8 cellular contexts compared by ENCODE assay signal in genomic region chr19:10871711-10872550, GRCh38. TPM values are rescaled to one million over a fixed set of nuclear protein-coding genes. Genes with fewer than 3 reads are reported as not detected.
DNase-seq lines count a peak whose midpoint lies in the region; ATAC-seq lines count a peak whose summit lies in the region.

No MANE protein-coding gene starts in this region.

- peak overlapping the region; percentile 60 for H3K27ac ChIP-seq in subcutaneous abdominal adipose tissue (ENCODE audit: low read depth, low read length)

- intact Hi-C loops in activated CD4-positive, alpha-beta T cell treated with anti-CD3 and anti-CD28 coated beads, Interleukin-2, amount 10 ng/mL, durations not matched to agents 24 days and 14 days (cut with micrococcal nuclease) = loop anchor here (1.0 to 10.0 kb wide), 4 partner anchors 37 to 307 kb away; partner anchors contain the start of genes CDKN2D, KRI1, SMARCA4 and TIMM29

- no peaks in the 10 kb centered on the region for H3K27me3 ChIP-seq in mononuclear cell (ENCODE audit: insufficient read depth, low read length)
- H3K27me3 ChIP-seq in subcutaneous abdominal adipose tissue (ENCODE audit: control insufficient read depth in 5 of 5, insufficient read depth in 4 of 5, low read length in 5 of 5) = no peaks in the 10 kb centered on the region

- no peaks in the 10 kb centered on the region for H3K36me3 ChIP-seq in subcutaneous abdominal adipose tissue (ENCODE audit: control insufficient read depth in 5 of 5, insufficient read depth in 5 of 5, low read length in 5 of 5)

- peak; percentile 15 for ATAC-seq in HG03442 (IDR thresholded peaks at IDR 0.05; ENCODE audit: unreplicated experiment)
- ATAC-seq in effector memory CD8-positive, alpha-beta T cell (replicated peaks) = no peak

- DNase-seq in NCI-H2227 (lab: John Stamatoyannopoulos, UW; ENCODE audit: unreplicated experiment) (peak; percentile 41), NCI-H2227 treated with DMSO at 0.1 percent for 48 hours (lab: John Stamatoyannopoulos, UW) (no peak), NCI-H1694 (lab: John Stamatoyannopoulos, UW) (no peak)
- DNase-seq in activated CD4-positive, alpha-beta T cell treated with anti-CD3 and anti-CD28 coated beads, Interleukin-2, amount 10 ng/mL, durations not matched to agents 24 days and 14 days = peak; percentile 72
- peak; percentile 5 to 31 (median 20) for DNase-seq in effector memory CD8-positive, alpha-beta T cell

- H3K4me1 Mint-ChIP-seq in activated CD4-positive, alpha-beta T cell treated with anti-CD3 and anti-CD28 coated beads, Interleukin-2, amount 10 ng/mL, durations not matched to agents 24 days and 14 days = peaks cover 36% of the 10 kb centered on the region
- peaks cover 16 to 17% of the 10 kb centered on the region in 2 donors for H3K4me1 Mint-ChIP-seq in effector memory CD8-positive, alpha-beta T cell (ENCODE audit: low read depth in 2 of 2)

- H3K9me3 ChIP-seq in mononuclear cell (ENCODE audit: low read depth, low read length) = no peaks in the 10 kb centered on the region
- no peaks in the 10 kb centered on the region for H3K9me3 ChIP-seq in subcutaneous abdominal adipose tissue (ENCODE audit: control insufficient read depth in 5 of 5, low read length in 5 of 5)

- H3K27me3 Mint-ChIP-seq in activated CD4-positive, alpha-beta T cell treated with anti-CD3 and anti-CD28 coated beads, Interleukin-2, amount 10 ng/mL, durations not matched to agents 24 days and 14 days = no peaks in the 10 kb centered on the region
- no peaks in the 10 kb centered on the region for H3K27me3 Mint-ChIP-seq in effector memory CD8-positive, alpha-beta T cell

- peak overlapping the region; percentile 56 to 82 (median 72) for H3K9ac ChIP-seq in subcutaneous abdominal adipose tissue (ENCODE audit: low read length in 5 of 5)

- H3K4me1 ChIP-seq in mononuclear cell (ENCODE audit: insufficient read depth, low read length) = peaks cover 52% of the 10 kb centered on the region
- H3K4me1 ChIP-seq in subcutaneous abdominal adipose tissue (ENCODE audit: control insufficient read depth in 5 of 5, insufficient read depth in 5 of 5, low read length in 5 of 5) = peaks cover 2 to 34% (median 22%) of the 10 kb centered on the region in 5 donors

- H3K4me3 ChIP-seq in mononuclear cell (ENCODE audit: low read length) (peak overlapping the region; percentile 46), subcutaneous abdominal adipose tissue (ENCODE audit: low read depth in 1 of 5, low read length in 5 of 5) (peak overlapping the region; percentile 64 to 78 (median 77))

- peak overlapping the region; percentile 93 for H3K27ac Mint-ChIP-seq in activated CD4-positive, alpha-beta T cell treated with anti-CD3 and anti-CD28 coated beads, Interleukin-2, amount 10 ng/mL, durations not matched to agents 24 days and 14 days
- peak overlapping the region; percentile 70 to 90 for H3K27ac Mint-ChIP-seq in effector memory CD8-positive, alpha-beta T cell

- H3K36me3 Mint-ChIP-seq in activated CD4-positive, alpha-beta T cell treated with anti-CD3 and anti-CD28 coated beads, Interleukin-2, amount 10 ng/mL, durations not matched to agents 24 days and 14 days (ENCODE audit: low read depth) = peaks cover 8% of the 10 kb centered on the region
- H3K36me3 Mint-ChIP-seq in effector memory CD8-positive, alpha-beta T cell (ENCODE audit: insufficient read depth) = peaks cover 9% of the 10 kb centered on the region

- no peaks in the 10 kb centered on the region for H3K9me3 Mint-ChIP-seq in activated CD4-positive, alpha-beta T cell treated with anti-CD3 and anti-CD28 coated beads, Interleukin-2, amount 10 ng/mL, durations not matched to agents 24 days and 14 days
- no peaks in the 10 kb centered on the region for H3K9me3 Mint-ChIP-seq in effector memory CD8-positive, alpha-beta T cell

- H3K4me3 Mint-ChIP-seq in activated CD4-positive, alpha-beta T cell treated with anti-CD3 and anti-CD28 coated beads, Interleukin-2, amount 10 ng/mL, durations not matched to agents 24 days and 14 days = peak overlapping the region; percentile 93
- peak overlapping the region; percentile 75 to 87 for H3K4me3 Mint-ChIP-seq in effector memory CD8-positive, alpha-beta T cell

RNA-seq across cellular contexts. Expression of gene CARM1, which starts 0.6 kb away (rescaled TPM):
- total RNA-seq in activated CD4-positive, alpha-beta T cell treated with anti-CD3 and anti-CD28 coated beads, Interleukin-2, amount 10 ng/mL, durations not matched to agents 24 days and 14 days = 92.4 and 93.7 TPM in 2 replicates
- total RNA-seq in mononuclear cell = 9.0 TPM

RNA-seq across cellular contexts. Expression of gene C19orf38, which starts 23.7 kb away (rescaled TPM):
- 2.7 and 3.6 TPM in 2 replicates for total RNA-seq in activated CD4-positive, alpha-beta T cell treated with anti-CD3 and anti-CD28 coated beads, Interleukin-2, amount 10 ng/mL, durations not matched to agents 24 days and 14 days
- 71.8 TPM for total RNA-seq in mononuclear cell

RNA-seq across cellular contexts. Expression of gene TMED1, which starts 35.9 kb away (rescaled TPM):
- 17.6 and 22.4 TPM in 2 replicates for total RNA-seq in activated CD4-positive, alpha-beta T cell treated with anti-CD3 and anti-CD28 coated beads, Interleukin-2, amount 10 ng/mL, durations not matched to agents 24 days and 14 days
- total RNA-seq in mononuclear cell = 11.4 TPM

RNA-seq across cellular contexts. Expression of gene YIPF2, which starts 56.5 kb away (rescaled TPM):
- 21.7 and 23.2 TPM in 2 replicates for total RNA-seq in activated CD4-positive, alpha-beta T cell treated with anti-CD3 and anti-CD28 coated beads, Interleukin-2, amount 10 ng/mL, durations not matched to agents 24 days and 14 days
- total RNA-seq in mononuclear cell = 11.9 TPM

RNA-seq across cellular contexts. Expression of gene TIMM29, which starts 56.7 kb away (rescaled TPM):
- 18.4 and 19.8 TPM in 2 replicates for total RNA-seq in activated CD4-positive, alpha-beta T cell treated with anti-CD3 and anti-CD28 coated beads, Interleukin-2, amount 10 ng/mL, durations not matched to agents 24 days and 14 days
- total RNA-seq in mononuclear cell = 29.3 TPM

Comparison
In these comparisons a context has a peak if more than half of its experiments do, and no peak if none do; other contexts are left out.
1. DNase-seq: peak in NCI-H2227 (single experiment), activated CD4-positive, alpha-beta T cell treated with anti-CD3 and anti-CD28 coated beads, Interleukin-2, amount 10 ng/mL, durations not matched to agents 24 days and 14 days (single experiment) and effector memory CD8-positive, alpha-beta T cell (3 of 3); none in NCI-H2227 treated with DMSO at 0.1 percent for 48 hours (single experiment) and NCI-H1694 (single experiment).
2. RNA of gene C19orf38, which starts 23.7 kb away (total RNA-seq): 71.8 TPM in mononuclear cell (single experiment); 2.7 to 3.6 TPM in activated CD4-positive, alpha-beta T cell treated with anti-CD3 and anti-CD28 coated beads, Interleukin-2, amount 10 ng/mL, durations not matched to agents 24 days and 14 days; every median in the first group is over 10 times any median in the second.